1 cellular context compared by ENCODE assay signal in genomic region chr11:73283316-73284035, GRCh38.
TF ChIP-seq lines count a peak whose summit lies in the region.

No MANE protein-coding gene starts in this region.

TF ChIP-seq in K562, 482 proteins besides CTCF, POLR2A, EP300 and RAD21:
- 0 out of 2 replicates have a peak, but pooled peaks have one; percentile 14 for TF ChIP-seq TCF3 (CRISPR knock-in tag; IDR thresholded peaks at IDR 0.05)
- TF ChIP-seq NRF1 (conservative IDR thresholded peaks at IDR 0.05 in 1 of 2, IDR thresholded peaks at IDR 0.05 in 1 of 2) = peak; percentile 31 to 32; a peak in 1 of 4 replicates
- no peak for TF ChIP-seq HNRNPK (IDR thresholded peaks at IDR 0.05; ENCODE audit: low read depth, low read length, poor library complexity, severe bottlenecking)
